ENCODE assay signal across 12 cellular contexts in genomic region chr9:1726993-1727759, GRCh38.
DNase-seq lines count a peak whose midpoint lies in the region; ATAC-seq, FAIRE-seq and TF ChIP-seq lines count a peak whose summit lies in the region.
"Had no signal": no experiment of that assay in that cellular context is flagged by ENCODE, and none has a peak within 500 bp of the region (broad histone marks: within the 10 kb centered on the region; RNA-seq: fewer than 3 reads in every experiment).

No MANE protein-coding gene starts in this region.

- no peak overlapping the region for H2BK15ac ChIP-seq in H1 (ENCODE audit: low read length)

- H3K9me3 ChIP-seq in Caco-2, result no peaks in the 10 kb centered on the region
- no peaks in the 10 kb centered on the region for H3K9me3 ChIP-seq in H1 (ENCODE audit: insufficient read depth in 2 of 2, low read depth in 1 of 2, low read length in 1 of 2)
- no peaks in the 10 kb centered on the region for H3K9me3 ChIP-seq in left ventricle myocardium inferior (replicated peaks)
- H3K9me3 ChIP-seq: mucosa of descending colon had no signal

- H3K14ac ChIP-seq in H1 (ENCODE audit: insufficient read length), result no peak overlapping the region

- no peak overlapping the region for H4K91ac ChIP-seq in H1 (replicated peaks; ENCODE audit: insufficient read length, low read length)

- peak; percentile 71 for FAIRE-seq in H1 (lab: Jason Lieb, UNC)

- TF ChIP-seq POLR2A in H1 (IDR thresholded peaks at IDR 0.05; ENCODE audit: control extremely low read depth in 1 of 2, low read depth in 2 of 2, low read length in 2 of 2), result no peak

- DNase-seq in Caco-2 (peak; percentile 26 to 34), GM13977 (ENCODE audit: low spot score) (no peak), M059J (ENCODE audit: low read depth) (peak; percentile 3), H1 (ENCODE audit: low read depth in 1 of 2, low spot score in 2 of 2) (no peak), CD1c-positive myeloid dendritic cell (ENCODE audit: extremely low spot score) (no peak), RWPE1 (ENCODE audit: low spot score) (no peak), left ventricle myocardium inferior (no peak)
- DNase-seq: mucosa of descending colon, NCI-H1092 treated with DMSO at 0.1 percent for 48 hours, T-helper 9 cell had no signal

- H3K4ac ChIP-seq in H1 (replicated peaks; ENCODE audit: insufficient read length, low read depth, low read length), result peak overlapping the region; percentile 73

- H2BK120ac ChIP-seq in H1 (replicated peaks; ENCODE audit: low read depth, low read length), result no peak overlapping the region

- no peaks in the 10 kb centered on the region for H3K23me2 ChIP-seq in H1 (ENCODE audit: low read depth, low read length)

- no peak overlapping the region for H3K4me3 ChIP-seq in Caco-2 (ENCODE audit: low read depth, low read length)
- H3K4me3 ChIP-seq in H1 (ENCODE audit: extremely low read depth in 1 of 4, insufficient read depth in 2 of 4, low read depth in 3 of 4, low read length in 4 of 4), result no peak overlapping the region
- no peak overlapping the region for H3K4me3 ChIP-seq in left ventricle myocardium inferior
- H3K4me3 ChIP-seq: mucosa of descending colon had no signal

- no peak for TF ChIP-seq EP300 in H1 (IDR thresholded peaks at IDR 0.05; ENCODE audit: borderline replicate concordance in 1 of 2, low read depth in 2 of 2, low read length in 2 of 2)

- no peaks in the 10 kb centered on the region for H3K27me3 ChIP-seq in Caco-2 (replicated peaks; ENCODE audit: control insufficient read depth, insufficient read depth, low read length)
- no peaks in the 10 kb centered on the region for H3K27me3 ChIP-seq in H1 (replicated peaks in 1 of 4; ENCODE audit: control insufficient read depth in 3 of 4, extremely low read depth in 1 of 4, insufficient read depth in 3 of 4, low read length in 3 of 4)
- H3K27me3 ChIP-seq in left ventricle myocardium inferior (ENCODE audit: low read depth), result peaks cover 31% of the 10 kb centered on the region

- no peak overlapping the region; a peak in 1 of 7 replicates for H3K9ac ChIP-seq in H1 (replicated peaks in 1 of 4; ENCODE audit: extremely low read depth in 1 of 4, low read depth in 3 of 4, low read length in 3 of 4)

- no peaks in the 10 kb centered on the region for H4K20me1 ChIP-seq in H1 (replicated peaks in 1 of 2; ENCODE audit: control insufficient read depth in 1 of 2, insufficient read depth in 2 of 2, low read length in 2 of 2)

- H3K27ac ChIP-seq in H1 (ENCODE audit: low read depth, low read length) (no peak overlapping the region), RWPE1 (no peak overlapping the region), left ventricle myocardium inferior (replicated peaks) (no peak overlapping the region)

- H2AFZ ChIP-seq in H1 (ENCODE audit: low read length), result peak overlapping the region; percentile 98

- ATAC-seq in GM19455 (IDR thresholded peaks at IDR 0.05; ENCODE audit: unreplicated experiment), result no peak
- ATAC-seq: esophagus mucosa, mucosa of descending colon had no signal

- H3K36me3 ChIP-seq in Caco-2 (ENCODE audit: control insufficient read depth, insufficient read depth, low read length) (no peaks in the 10 kb centered on the region), H1 (ENCODE audit: control insufficient read depth in 2 of 4, insufficient read depth in 4 of 4, low read length in 3 of 4) (no peaks in the 10 kb centered on the region), left ventricle myocardium inferior (no peaks in the 10 kb centered on the region)

- no peaks in the 10 kb centered on the region for H3K36me3 Mint-ChIP-seq in Caco-2 (ENCODE audit: insufficient read depth, unreplicated experiment)

- peak overlapping the region; percentile 91; the same call in 1 of the 2 replicates for H2BK12ac ChIP-seq in H1 (ENCODE audit: low read depth, low read length)

- WGBS in H1 (ENCODE audit: extremely low coverage in 1 of 2, insufficient coverage in 1 of 2, insufficient read length in 1 of 2, insufficient replicate concordance in 2 of 2, low coverage in 1 of 2, low lambda C conversion rate in 2 of 2, missing lambda C conversion rate in 1 of 2), 2 experiments, result 79% methylated on average over 4 of the region's 4 CpGs; no CpG with 5 or more reads in 1 of the 2 experiments

- no peak overlapping the region for H3K27ac Mint-ChIP-seq in Caco-2 (ENCODE audit: unreplicated experiment)

- BruUV-seq in Caco-2 (replicated peaks; lab: Mats Ljungman, UMichigan), result no TSS peak

- no peaks in the 10 kb centered on the region for H3K79me1 ChIP-seq in H1 (ENCODE audit: low read depth, low read length)

- H2BK20ac ChIP-seq in H1 (ENCODE audit: low read length), result 0 out of 2 replicates have a peak overlapping the region, but pooled peaks have one; percentile 64

- H3K79me2 ChIP-seq in H1 (ENCODE audit: control insufficient read depth in 1 of 2, insufficient read depth in 2 of 2, low read length in 2 of 2), result no peaks in the 10 kb centered on the region

- H3K4me2 ChIP-seq in H1 (ENCODE audit: insufficient read depth in 1 of 2, low read depth in 2 of 2, low read length in 2 of 2), result no peak overlapping the region

- no peak overlapping the region for H3K4me3 Mint-ChIP-seq in Caco-2 (ENCODE audit: unreplicated experiment)

- no peak overlapping the region for H2AK5ac ChIP-seq in H1 (ENCODE audit: low read depth, low read length)

- no peaks in the 10 kb centered on the region for H3K4me1 Mint-ChIP-seq in Caco-2 (ENCODE audit: low read depth, unreplicated experiment)

- TF ChIP-seq RAD21 in H1 (IDR thresholded peaks at IDR 0.05 in 1 of 2, conservative IDR thresholded peaks at IDR 0.05 in 1 of 2; ENCODE audit: low read depth in 2 of 2, low read length in 2 of 2), result peak; percentile 73 to 77

- H3K4me1 ChIP-seq in Caco-2 (no peaks in the 10 kb centered on the region), H1 (replicated peaks in 1 of 4; ENCODE audit: control insufficient read depth in 3 of 4, insufficient read depth in 4 of 4, low read length in 3 of 4) (peaks cover 0 to 6% (median 2%) of the 10 kb centered on the region in 4 experiments; a peak in 3 of 7 replicates), left ventricle myocardium inferior (no peaks in the 10 kb centered on the region)

- CTCF ChIA-PET in Caco-2 (lab: Charles Lee) (interaction anchor here (0.6 to 2.8 kb wide), 4 partner anchors 15 to 111 kb away, joined by 3 to 22 read pairs (median 4); no protein-coding TSS in a partner anchor), H1 (lab: Charles Lee; ENCODE audit: partially characterized antibody) (interaction anchor here (0.7 to 3.1 kb wide), 20 partner anchors 9 to 1026 kb away, joined by 3 to 53 read pairs (median 5); no protein-coding TSS in a partner anchor), RWPE1 (lab: Yijun Ruan, JAX) (no interaction called here)

- H3K23ac ChIP-seq in H1 (ENCODE audit: insufficient read length), result no peak overlapping the region

- no peak overlapping the region for H4K5ac ChIP-seq in H1 (ENCODE audit: insufficient read length, low read depth, low read length)

- intact Hi-C loops in Caco-2 (cut with micrococcal nuclease; ENCODE audit: unreplicated experiment) (loop anchor here (1.0 kb wide), 2 partner anchors 110 to 143 kb away; no protein-coding TSS in a partner anchor), left ventricle myocardium inferior (cut with micrococcal nuclease) (no loop called here)

- no peak overlapping the region for H3K56ac ChIP-seq in H1 (replicated peaks; ENCODE audit: insufficient read length, low read depth, low read length)

- peaks cover 8% of the 10 kb centered on the region for H3K27me3 Mint-ChIP-seq in Caco-2 (ENCODE audit: insufficient read depth, unreplicated experiment)

- in situ Hi-C loops in GM13977 (cut with MboI; ENCODE audit: low pct_unique_long_range_greater_than_20kb, low sequenced_read_pairs, unreplicated experiment), result no loop called here

- no peak overlapping the region for H4K8ac ChIP-seq in H1 (ENCODE audit: extremely low read depth, insufficient read depth, low read length)

- peak overlapping the region; percentile 62; the same call in 1 of the 2 replicates for H2BK5ac ChIP-seq in H1 (ENCODE audit: low read depth, low read length)

- POLR2A ChIA-PET in Caco-2 (lab: Charles Lee) (no interaction called here), H1 (lab: Charles Lee; ENCODE audit: partially characterized antibody) (no interaction called here), RWPE1 (lab: Yijun Ruan, JAX; ENCODE audit: low non-redundant PET) (no interaction called here)

- TF ChIP-seq CTCF in Caco-2 (IDR thresholded peaks at IDR 0.05; ENCODE audit: insufficient read depth in 1 of 2, low read depth in 1 of 2, low read length in 1 of 2, severe bottlenecking in 1 of 2, unreplicated experiment in 1 of 2) (peak; percentile 32 to 33), GM13977 (IDR thresholded peaks at IDR 0.05; ENCODE audit: extremely low read depth, insufficient read depth, missing control alignments) (peak; percentile 40), H1 (IDR thresholded peaks at IDR 0.05; ENCODE audit: control extremely low read depth in 1 of 3, insufficient read depth in 1 of 3, low read depth in 1 of 3, low read length in 3 of 3) (peak in 2 of 3 experiments; percentile 52 to 60; a peak in 3 of 4 replicates), RWPE1 (conservative IDR thresholded peaks at IDR 0.05; ENCODE audit: low read depth) (no peak), left ventricle myocardium inferior (IDR thresholded peaks at IDR 0.05; ENCODE audit: borderline replicate concordance) (no peak)

- H3K9me3 Mint-ChIP-seq in Caco-2 (ENCODE audit: unreplicated experiment), result no peaks in the 10 kb centered on the region

- no peak overlapping the region for H3K18ac ChIP-seq in H1 (ENCODE audit: extremely low read depth, low read length)

TF ChIP-seq in H1, 55 proteins besides CTCF, POLR2A, EP300 and RAD21 (continues in another document):
- TF ChIP-seq EZH2 (IDR thresholded peaks at IDR 0.05; ENCODE audit: low read depth, low read length, severe bottlenecking), result no peak
- no peak for TF ChIP-seq ATF2 (IDR thresholded peaks at IDR 0.05; ENCODE audit: low read length)
- TF ChIP-seq CEBPB (IDR thresholded peaks at IDR 0.05; ENCODE audit: low read depth, low read length), result no peak
- TF ChIP-seq TEAD4 (IDR thresholded peaks at IDR 0.05; ENCODE audit: low read depth, low read length), result no peak
- TF ChIP-seq GTF2F1 (IDR thresholded peaks at IDR 0.05; ENCODE audit: borderline replicate concordance, low read depth, low read length), result no peak
- no peak for TF ChIP-seq SP1 (IDR thresholded peaks at IDR 0.05; ENCODE audit: low read depth, low read length)
- TF ChIP-seq TBP (IDR thresholded peaks at IDR 0.05; ENCODE audit: low read depth, low read length), result no peak
- TF ChIP-seq FOSL1 (IDR thresholded peaks at IDR 0.05; ENCODE audit: insufficient read depth, low read depth, low read length), result no peak

Comparison
In these comparisons a context has a peak if more than half of its experiments do, and no peak if none do; other contexts are left out.
1. DNase-seq: peak in Caco-2 (2 of 2) and M059J (single experiment); none in GM13977 (single experiment), H1 (0 of 2), CD1c-positive myeloid dendritic cell (single experiment), RWPE1 (single experiment) and left ventricle myocardium inferior (single experiment).
2. CTCF ChIP-seq: peak in Caco-2 (2 of 2), GM13977 (single experiment) and H1 (2 of 3); none in RWPE1 (single experiment) and left ventricle myocardium inferior (single experiment).